Comparison of ENCODE assay signal across 1 cellular context in the genomic region with DNA sequence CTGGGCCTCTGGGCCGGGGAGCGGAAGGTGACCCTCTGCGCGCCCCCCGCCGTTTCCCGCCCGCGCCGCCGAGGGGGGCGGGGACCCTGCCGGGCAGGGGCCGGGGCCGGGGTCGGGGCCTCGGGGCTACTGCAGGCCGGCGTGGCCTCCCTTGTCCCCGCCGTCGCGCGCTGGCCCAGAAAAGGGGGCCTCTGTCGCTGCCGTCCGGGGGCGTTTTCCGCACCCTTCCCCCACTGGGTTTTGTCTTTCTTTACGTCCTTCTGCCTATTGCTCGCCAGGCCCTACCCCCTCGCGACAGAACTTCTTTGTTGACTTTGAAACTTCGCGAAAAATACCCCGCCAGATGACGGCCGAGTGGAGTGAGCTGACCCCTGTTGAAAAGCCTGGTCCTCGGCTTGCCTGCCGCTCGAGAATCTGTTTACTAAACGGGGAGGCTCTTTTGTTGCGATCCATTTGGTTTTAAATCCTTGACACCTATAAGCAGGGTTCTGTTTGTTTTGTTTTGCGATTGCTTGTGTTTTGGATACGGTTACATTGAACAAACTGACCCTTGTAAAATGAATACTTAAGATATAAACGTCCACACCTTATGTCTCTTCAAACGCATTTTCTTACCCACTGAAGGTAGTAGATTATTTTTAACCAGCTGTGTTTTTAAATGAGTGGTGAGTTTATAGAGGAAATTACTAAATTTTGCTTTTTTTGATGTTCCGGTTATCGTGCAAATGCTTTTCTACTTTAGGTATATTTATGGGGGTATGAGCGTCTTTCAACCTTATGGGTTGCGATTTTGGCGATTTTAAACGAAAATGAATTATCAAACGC.
A peak's percentile ranks its signal among the peaks of the same experiment; 100 is the strongest.
TF ChIP-seq lines count a peak whose summit lies in the region.

No MANE protein-coding gene starts in this region.

TF ChIP-seq in HepG2, 621 proteins besides CTCF, POLR2A, EP300 and RAD21 (continued from another document):
- no peak for TF ChIP-seq PAWR (CRISPR knock-in tag; IDR thresholded peaks at IDR 0.05; ENCODE audit: borderline replicate concordance)
- no peak for TF ChIP-seq SIN3B (IDR thresholded peaks at IDR 0.05; ENCODE audit: low read length)
- no peak for TF ChIP-seq FOXK2 (IDR thresholded peaks at IDR 0.05)
- TF ChIP-seq WIZ (CRISPR knock-in tag; IDR thresholded peaks at IDR 0.05): no peak
- no peak for TF ChIP-seq MED13 (CRISPR knock-in tag; IDR thresholded peaks at IDR 0.05)
- TF ChIP-seq ZNF570 (CRISPR knock-in tag; IDR thresholded peaks at IDR 0.05; ENCODE audit: borderline replicate concordance): no peak
- TF ChIP-seq, protein P1, sequence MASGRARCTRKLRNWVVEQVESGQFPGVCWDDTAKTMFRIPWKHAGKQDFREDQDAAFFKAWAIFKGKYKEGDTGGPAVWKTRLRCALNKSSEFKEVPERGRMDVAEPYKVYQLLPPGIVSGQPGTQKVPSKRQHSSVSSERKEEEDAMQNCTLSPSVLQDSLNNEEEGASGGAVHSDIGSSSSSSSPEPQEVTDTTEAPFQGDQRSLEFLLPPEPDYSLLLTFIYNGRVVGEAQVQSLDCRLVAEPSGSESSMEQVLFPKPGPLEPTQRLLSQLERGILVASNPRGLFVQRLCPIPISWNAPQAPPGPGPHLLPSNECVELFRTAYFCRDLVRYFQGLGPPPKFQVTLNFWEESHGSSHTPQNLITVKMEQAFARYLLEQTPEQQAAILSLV (CRISPR knock-in tag; IDR thresholded peaks at IDR 0.05; ENCODE audit: borderline replicate concordance): no peak
- peak; percentile 33; the same call in 1 of the 2 replicates for TF ChIP-seq ZNF777 (CRISPR knock-in tag; IDR thresholded peaks at IDR 0.05)
- TF ChIP-seq, protein P2, sequence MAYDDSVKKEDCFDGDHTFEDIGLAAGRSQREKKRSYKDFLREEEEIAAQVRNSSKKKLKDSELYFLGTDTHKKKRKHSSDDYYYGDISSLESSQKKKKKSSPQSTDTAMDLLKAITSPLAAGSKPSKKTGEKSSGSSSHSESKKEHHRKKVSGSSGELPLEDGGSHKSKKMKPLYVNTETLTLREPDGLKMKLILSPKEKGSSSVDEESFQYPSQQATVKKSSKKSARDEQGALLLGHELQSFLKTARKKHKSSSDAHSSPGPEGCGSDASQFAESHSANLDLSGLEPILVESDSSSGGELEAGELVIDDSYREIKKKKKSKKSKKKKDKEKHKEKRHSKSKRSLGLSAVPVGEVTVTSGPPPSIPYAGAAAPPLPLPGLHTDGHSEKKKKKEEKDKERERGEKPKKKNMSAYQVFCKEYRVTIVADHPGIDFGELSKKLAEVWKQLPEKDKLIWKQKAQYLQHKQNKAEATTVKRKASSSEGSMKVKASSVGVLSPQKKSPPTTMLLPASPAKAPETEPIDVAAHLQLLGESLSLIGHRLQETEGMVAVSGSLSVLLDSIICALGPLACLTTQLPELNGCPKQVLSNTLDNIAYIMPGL (CRISPR knock-in tag; IDR thresholded peaks at IDR 0.05; ENCODE audit: borderline replicate concordance in 1 of 2, low read depth in 1 of 2): peak in 1 of 2 experiments; percentile 3; a peak in 1 of 4 replicates
- no peak for TF ChIP-seq NFRKB (IDR thresholded peaks at IDR 0.05)
- TF ChIP-seq ZNF704 (CRISPR knock-in tag; IDR thresholded peaks at IDR 0.05; ENCODE audit: borderline replicate concordance): no peak
- 0 out of 2 replicates have a peak, but pooled peaks have one; percentile 27 for TF ChIP-seq ZSCAN9 (CRISPR knock-in tag; IDR thresholded peaks at IDR 0.05; ENCODE audit: borderline replicate concordance)
- no peak for TF ChIP-seq JDP2 (CRISPR knock-in tag; IDR thresholded peaks at IDR 0.05; ENCODE audit: borderline replicate concordance)
- TF ChIP-seq, protein P3, sequence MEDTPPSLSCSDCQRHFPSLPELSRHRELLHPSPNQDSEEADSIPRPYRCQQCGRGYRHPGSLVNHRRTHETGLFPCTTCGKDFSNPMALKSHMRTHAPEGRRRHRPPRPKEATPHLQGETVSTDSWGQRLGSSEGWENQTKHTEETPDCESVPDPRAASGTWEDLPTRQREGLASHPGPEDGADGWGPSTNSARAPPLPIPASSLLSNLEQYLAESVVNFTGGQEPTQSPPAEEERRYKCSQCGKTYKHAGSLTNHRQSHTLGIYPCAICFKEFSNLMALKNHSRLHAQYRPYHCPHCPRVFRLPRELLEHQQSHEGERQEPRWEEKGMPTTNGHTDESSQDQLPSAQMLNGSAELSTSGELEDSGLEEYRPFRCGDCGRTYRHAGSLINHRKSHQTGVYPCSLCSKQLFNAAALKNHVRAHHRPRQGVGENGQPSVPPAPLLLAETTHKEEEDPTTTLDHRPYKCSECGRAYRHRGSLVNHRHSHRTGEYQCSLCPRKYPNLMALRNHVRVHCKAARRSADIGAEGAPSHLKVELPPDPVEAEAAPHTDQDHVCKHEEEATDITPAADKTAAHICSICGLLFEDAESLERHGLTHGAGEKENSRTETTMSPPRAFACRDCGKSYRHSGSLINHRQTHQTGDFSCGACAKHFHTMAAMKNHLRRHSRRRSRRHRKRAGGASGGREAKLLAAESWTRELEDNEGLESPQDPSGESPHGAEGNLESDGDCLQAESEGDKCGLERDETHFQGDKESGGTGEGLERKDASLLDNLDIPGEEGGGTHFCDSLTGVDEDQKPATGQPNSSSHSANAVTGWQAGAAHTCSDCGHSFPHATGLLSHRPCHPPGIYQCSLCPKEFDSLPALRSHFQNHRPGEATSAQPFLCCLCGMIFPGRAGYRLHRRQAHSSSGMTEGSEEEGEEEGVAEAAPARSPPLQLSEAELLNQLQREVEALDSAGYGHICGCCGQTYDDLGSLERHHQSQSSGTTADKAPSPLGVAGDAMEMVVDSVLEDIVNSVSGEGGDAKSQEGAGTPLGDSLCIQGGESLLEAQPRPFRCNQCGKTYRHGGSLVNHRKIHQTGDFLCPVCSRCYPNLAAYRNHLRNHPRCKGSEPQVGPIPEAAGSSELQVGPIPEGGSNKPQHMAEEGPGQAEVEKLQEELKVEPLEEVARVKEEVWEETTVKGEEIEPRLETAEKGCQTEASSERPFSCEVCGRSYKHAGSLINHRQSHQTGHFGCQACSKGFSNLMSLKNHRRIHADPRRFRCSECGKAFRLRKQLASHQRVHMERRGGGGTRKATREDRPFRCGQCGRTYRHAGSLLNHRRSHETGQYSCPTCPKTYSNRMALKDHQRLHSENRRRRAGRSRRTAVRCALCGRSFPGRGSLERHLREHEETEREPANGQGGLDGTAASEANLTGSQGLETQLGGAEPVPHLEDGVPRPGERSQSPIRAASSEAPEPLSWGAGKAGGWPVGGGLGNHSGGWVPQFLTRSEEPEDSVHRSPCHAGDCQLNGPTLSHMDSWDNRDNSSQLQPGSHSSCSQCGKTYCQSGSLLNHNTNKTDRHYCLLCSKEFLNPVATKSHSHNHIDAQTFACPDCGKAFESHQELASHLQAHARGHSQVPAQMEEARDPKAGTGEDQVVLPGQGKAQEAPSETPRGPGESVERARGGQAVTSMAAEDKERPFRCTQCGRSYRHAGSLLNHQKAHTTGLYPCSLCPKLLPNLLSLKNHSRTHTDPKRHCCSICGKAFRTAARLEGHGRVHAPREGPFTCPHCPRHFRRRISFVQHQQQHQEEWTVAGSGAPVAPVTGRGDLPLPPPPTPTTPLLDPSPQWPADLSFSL (CRISPR knock-in tag; IDR thresholded peaks at IDR 0.05): no peak
- no peak for TF ChIP-seq KAT2B (IDR thresholded peaks at IDR 0.05; ENCODE audit: borderline replicate concordance, low read depth, low read length)
- no peak for TF ChIP-seq ZNF576 (CRISPR knock-in tag; IDR thresholded peaks at IDR 0.05)
- no peak for TF ChIP-seq SOX6 (IDR thresholded peaks at IDR 0.05)
- no peak for TF ChIP-seq SOX6 (CRISPR knock-in tag; IDR thresholded peaks at IDR 0.05)
- no peak for TF ChIP-seq SCMH1 (CRISPR knock-in tag; IDR thresholded peaks at IDR 0.05; ENCODE audit: borderline replicate concordance)
- TF ChIP-seq, protein P4, sequence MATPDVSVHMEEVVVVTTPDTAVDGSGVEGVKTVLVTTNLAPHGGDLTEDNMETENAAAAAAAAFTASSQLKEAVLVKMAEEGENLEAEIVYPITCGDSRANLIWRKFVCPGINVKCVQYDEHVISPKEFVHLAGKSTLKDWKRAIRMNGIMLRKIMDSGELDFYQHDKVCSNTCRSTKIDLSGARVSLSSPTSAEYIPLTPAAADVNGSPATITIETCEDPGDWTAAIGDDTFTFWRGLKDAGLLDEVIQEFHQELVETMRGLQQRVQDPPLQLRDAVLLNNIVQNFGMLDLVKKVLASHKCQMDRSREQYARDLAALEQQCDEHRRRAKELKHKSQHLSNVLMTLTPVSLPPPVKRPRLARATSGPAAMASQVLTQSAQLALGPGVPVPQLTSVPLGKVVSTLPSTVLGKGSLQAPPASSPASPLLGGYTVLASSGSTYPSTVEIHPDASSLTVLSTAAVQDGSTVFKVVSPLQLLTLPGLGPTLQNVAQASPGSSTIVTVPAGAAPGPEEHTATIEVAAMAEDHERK (CRISPR knock-in tag; IDR thresholded peaks at IDR 0.05; ENCODE audit: low read depth): no peak
- TF ChIP-seq ZSCAN12 (CRISPR knock-in tag; IDR thresholded peaks at IDR 0.05): no peak
- TF ChIP-seq ZNF557 (CRISPR knock-in tag; IDR thresholded peaks at IDR 0.05): no peak
- TF ChIP-seq SRSF9 (IDR thresholded peaks at IDR 0.05; ENCODE audit: borderline replicate concordance, insufficient read depth, low read depth, low read length, poor library complexity, severe bottlenecking): no peak
- no peak for TF ChIP-seq ZNF749 (CRISPR knock-in tag; IDR thresholded peaks at IDR 0.05; ENCODE audit: borderline replicate concordance)
- TF ChIP-seq ZNF549 (CRISPR knock-in tag; IDR thresholded peaks at IDR 0.05): no peak
- no peak for TF ChIP-seq NR2F1 (CRISPR knock-in tag; IDR thresholded peaks at IDR 0.05)
- 0 out of 2 replicates have a peak, but pooled peaks have one; percentile 2 for TF ChIP-seq SMAD3 (CRISPR knock-in tag; IDR thresholded peaks at IDR 0.05)
- no peak for TF ChIP-seq FOXA1 (IDR thresholded peaks at IDR 0.05)
- TF ChIP-seq FOXA1 (CRISPR knock-in tag; IDR thresholded peaks at IDR 0.05): peak; percentile 70
- TF ChIP-seq HOXA7 (CRISPR knock-in tag; IDR thresholded peaks at IDR 0.05): no peak
- TF ChIP-seq HDAC1 (CRISPR knock-in tag; IDR thresholded peaks at IDR 0.05): peak; percentile 5; the same call in 1 of the 2 replicates
- TF ChIP-seq ARHGAP35 (CRISPR knock-in tag; IDR thresholded peaks at IDR 0.05; ENCODE audit: borderline replicate concordance): no peak
- no peak for TF ChIP-seq EZH2 (conservative IDR thresholded peaks at IDR 0.05; ENCODE audit: low read depth, low read length)
- TF ChIP-seq MXD1 (CRISPR knock-in tag; IDR thresholded peaks at IDR 0.05): 0 out of 2 replicates have a peak, but pooled peaks have one; percentile 7
- TF ChIP-seq ZNF768 (CRISPR knock-in tag; IDR thresholded peaks at IDR 0.05): no peak
- no peak for TF ChIP-seq CBX2 (IDR thresholded peaks at IDR 0.05; ENCODE audit: low read depth, low read length)
- TF ChIP-seq CBX2 (CRISPR knock-in tag; IDR thresholded peaks at IDR 0.05; ENCODE audit: low read depth): no peak
- TF ChIP-seq SETDB1 (CRISPR knock-in tag; IDR thresholded peaks at IDR 0.05; ENCODE audit: borderline replicate concordance): no peak
- peak; percentile 59 for TF ChIP-seq KMT2A (CRISPR knock-in tag; IDR thresholded peaks at IDR 0.05)
- no peak for TF ChIP-seq REXO4 (CRISPR knock-in tag; IDR thresholded peaks at IDR 0.05; ENCODE audit: borderline replicate concordance)
